In genomic region chr3:30253832-30254231, GRCh38 we compare ENCODE assay signal across 23 cellular contexts.
"Had no signal": no experiment of that assay in that cellular context is flagged by ENCODE, and none has a peak within 500 bp of the region (broad histone marks: within the 10 kb centered on the region; RNA-seq: fewer than 3 reads in every experiment).

No MANE protein-coding gene starts in this region.

- H3K4me3 ChIP-seq: MG63 had no signal

- ATAC-seq: HepG2, Panc1, PC-3, T-cell had no signal

- H3K9me3 ChIP-seq: MG63, SK-N-SH had no signal

- H3K27ac ChIP-seq: RWPE1 had no signal

- H3K9ac ChIP-seq: SK-N-SH had no signal

- H3K27me3 ChIP-seq: MG63 had no signal

- DNase-seq: IMR-90, Karpas-422, KG1, MG63, NCI-H1092, NCI-H1105 treated with DMSO at 0.1 percent for 48 hours, NCI-H1417 treated with DMSO at 0.1 percent for 48 hours, NCI-H1694, NCI-H187 treated with DMSO at 0.1 percent for 48 hours, NCI-H2029 treated with DMSO at 0.1 percent for 48 hours, NCI-H2171 treated with DMSO at 0.1 percent for 48 hours, NCI-H2227 treated with DMSO at 0.1 percent for 48 hours, NCI-H524, NCI-H526 treated with DMSO at 0.1 percent for 48 hours, NCI-H774, PC-3, SHP77, SK-N-SH, SW 1271, T-cell had no signal

- H3K36me3 ChIP-seq: MG63 had no signal

- H3K4me2 ChIP-seq: SK-N-SH had no signal
